Comparison of ENCODE assay signal across 8 cellular contexts in genomic region chr22:38314992-38315800, GRCh38. TPM values are rescaled to one million over a fixed set of nuclear protein-coding genes. Genes with fewer than 3 reads are reported as not detected.
DNase-seq lines count a peak whose midpoint lies in the region; ATAC-seq and TF ChIP-seq lines count a peak whose summit lies in the region.

No MANE protein-coding gene starts in this region.

- no peaks in the 10 kb centered on the region for H3K27me3 ChIP-seq in CD4-positive, alpha-beta T cell (ENCODE audit: control insufficient read depth, insufficient read depth, low read length)
- H3K27me3 ChIP-seq in MM.1S (replicated peaks; ENCODE audit: insufficient read depth, low read length) (no peaks in the 10 kb centered on the region), ascending aorta (no peaks in the 10 kb centered on the region), kidney epithelial cell (ENCODE audit: control insufficient read depth, insufficient read depth, low read length) (no peaks in the 10 kb centered on the region), stomach smooth muscle (ENCODE audit: control insufficient read depth in 1 of 2, insufficient read depth in 2 of 2, low read length in 2 of 2) (no peaks in the 10 kb centered on the region)

- H3K36me3 ChIP-seq in MM.1S (replicated peaks; ENCODE audit: insufficient read depth, low read length) (no peaks in the 10 kb centered on the region), ascending aorta (peaks cover 0 to 2% of the 10 kb centered on the region in 2 donors), kidney epithelial cell (ENCODE audit: control insufficient read depth, insufficient read depth, low read length) (peaks cover 6% of the 10 kb centered on the region), stomach smooth muscle (ENCODE audit: control insufficient read depth in 2 of 2, insufficient read depth in 2 of 2, low read length in 2 of 2) (peaks cover 3 to 8% of the 10 kb centered on the region in 2 donors)

- H2AFZ ChIP-seq in MM.1S (ENCODE audit: low read length) = no peak overlapping the region

- no peaks in the 10 kb centered on the region for H3K9me3 ChIP-seq in CD4-positive, alpha-beta T cell (ENCODE audit: control insufficient read depth, low read length)
- no peaks in the 10 kb centered on the region for H3K9me3 ChIP-seq in MM.1S (replicated peaks; ENCODE audit: insufficient read depth, low read length)
- H3K9me3 ChIP-seq in ascending aorta = no peaks in the 10 kb centered on the region
- no peaks in the 10 kb centered on the region for H3K9me3 ChIP-seq in stomach smooth muscle (ENCODE audit: control insufficient read depth in 2 of 2, low read length in 2 of 2)

- H3K4me1 ChIP-seq in MM.1S (ENCODE audit: low read length) (peaks cover 35% of the 10 kb centered on the region), ascending aorta (peaks cover 23 to 52% of the 10 kb centered on the region in 2 donors), stomach smooth muscle (ENCODE audit: control insufficient read depth, insufficient read depth, low read length) (peaks cover 63% of the 10 kb centered on the region)

- POLR2A ChIA-PET in CD4-positive, alpha-beta T cell (lab: Charles Lee) = interaction anchor here (0.5 to 2.5 kb wide), 7 partner anchors 23 to 1729 kb away, joined by 3 to 7 read pairs (median 3); partner anchors contain the start of gene MAFF

- peak overlapping the region; percentile 78 for H3K27ac ChIP-seq in CD4-positive, alpha-beta T cell (ENCODE audit: low read depth, low read length)
- H3K27ac ChIP-seq in MM.1S (ENCODE audit: low read length) (peak overlapping the region; percentile 93), ascending aorta (peak overlapping the region; percentile 97 to 99), stomach smooth muscle (ENCODE audit: low read length) (peak overlapping the region; percentile 94)

- peaks cover 76% of the 10 kb centered on the region for H3K79me2 ChIP-seq in MM.1S (ENCODE audit: low read length)

- H3K4me3 ChIP-seq in MM.1S (ENCODE audit: low read length) (peak overlapping the region; percentile 91), ascending aorta (peak overlapping the region; percentile 69 to 92), kidney epithelial cell (ENCODE audit: low read depth, low read length) (peak overlapping the region; percentile 84), stomach smooth muscle (ENCODE audit: low read length in 2 of 2) (peak overlapping the region; percentile 81 to 96)

- no peak for DNase-seq in CD4-positive, alpha-beta T cell
- peak; percentile 63 for DNase-seq in MM.1S
- no peak for DNase-seq in ascending aorta (ENCODE audit: low spot score in 2 of 2)
- DNase-seq in kidney epithelial cell (ENCODE audit: low read depth) = no peak
- DNase-seq in AML-193 (lab: John Stamatoyannopoulos, UW) = no peak

- H3K4me3 Mint-ChIP-seq in CD4-positive, alpha-beta T cell = peak overlapping the region; percentile 95

- H4K20me1 ChIP-seq in MM.1S (ENCODE audit: insufficient read depth, low read length) = peaks cover 21% of the 10 kb centered on the region; the same call in 1 of the 2 replicates

- CTCF ChIA-PET in CD4-positive, alpha-beta T cell (lab: Charles Lee) = interaction anchor here (1.0 to 1.4 kb wide), 2 partner anchors 9 to 17 kb away, joined by 3 to 5 read pairs; no protein-coding TSS in a partner anchor

- H3K9ac ChIP-seq in MM.1S (ENCODE audit: low read length) (peak overlapping the region; percentile 95), stomach smooth muscle (ENCODE audit: low read length in 2 of 2) (peak overlapping the region; percentile 94 to 97)

- H3K36me3 Mint-ChIP-seq in CD4-positive, alpha-beta T cell (ENCODE audit: low read depth) = peaks cover 8% of the 10 kb centered on the region

- no peak for TF ChIP-seq CTCF in CD4-positive, alpha-beta T cell (IDR thresholded peaks at IDR 0.05)
- no peak for TF ChIP-seq CTCF in MM.1S (IDR thresholded peaks at IDR 0.05; ENCODE audit: low read length)
- TF ChIP-seq CTCF in ascending aorta (IDR thresholded peaks at IDR 0.05) = no peak
- no peak for TF ChIP-seq CTCF in kidney epithelial cell (IDR thresholded peaks at IDR 0.05; ENCODE audit: insufficient read depth, low read length, poor library complexity, severe bottlenecking)

- peak overlapping the region; percentile 99 for H3K4me2 ChIP-seq in MM.1S (ENCODE audit: low read depth, low read length)

- peak; percentile 6 for ATAC-seq in CD4-positive, alpha-beta T cell (ENCODE audit: poor library complexity)
- ATAC-seq in HG03439 (IDR thresholded peaks at IDR 0.05; ENCODE audit: unreplicated experiment) = no peak
- ATAC-seq in HG03280 (IDR thresholded peaks at IDR 0.05; ENCODE audit: unreplicated experiment) = no peak

- peaks cover 67% of the 10 kb centered on the region for H3K4me1 Mint-ChIP-seq in CD4-positive, alpha-beta T cell (ENCODE audit: low read depth)

- intact Hi-C loops in CD4-positive, alpha-beta T cell (cut with DNase I, micrococcal nuclease) = loop anchor here in 1 of 2 experiments (5.0 kb wide), 6 partner anchors 82 to 837 kb away; partner anchors contain the start of genes CBX6, CBX7, JOSD1 and MAFF
- intact Hi-C loops in ascending aorta (cut with DNase I) = loop anchor here (5.0 to 10.0 kb wide), 3 partner anchors 192 to 470 kb away; partner anchors contain the start of genes ANKRD54, DDX17, EIF3L and JOSD1

- no peaks in the 10 kb centered on the region for H3K27me3 Mint-ChIP-seq in CD4-positive, alpha-beta T cell

- no peaks in the 10 kb centered on the region for H3K9me2 ChIP-seq in MM.1S (replicated peaks; ENCODE audit: insufficient read depth, low read length)

- peak overlapping the region; percentile 99 for H3K27ac Mint-ChIP-seq in CD4-positive, alpha-beta T cell

- no peaks in the 10 kb centered on the region for H3K9me3 Mint-ChIP-seq in CD4-positive, alpha-beta T cell

- peaks cover 72% of the 10 kb centered on the region for H3F3A ChIP-seq in MM.1S (ENCODE audit: insufficient read depth, low read length)

RNA-seq across cellular contexts. Expression of gene CSNK1E, which starts 2.0 kb away (rescaled TPM):
- 100 to 1,000 TPM; 208 to 217 TPM for total RNA-seq in CD4-positive, alpha-beta T cell
- total RNA-seq in ascending aorta = 185 TPM
- 208 and 217 TPM in 2 replicates for total RNA-seq in kidney epithelial cell

RNA-seq across cellular contexts. Expression of gene TMEM184B, which starts 42.4 kb away (rescaled TPM):
- total RNA-seq in CD4-positive, alpha-beta T cell = 10 to 100 TPM; 49.3 to 50.1 TPM
- total RNA-seq in ascending aorta (118 TPM), kidney epithelial cell (42.6 and 76.8 TPM in 2 replicates)
